18 cellular contexts compared by ENCODE assay signal in genomic region chr5:3155029-3155428, GRCh38.
DNase-seq lines count a peak whose midpoint lies in the region; ATAC-seq, FAIRE-seq and TF ChIP-seq lines count a peak whose summit lies in the region.
"Had no signal": no experiment of that assay in that cellular context is flagged by ENCODE, and none has a peak within 500 bp of the region (broad histone marks: within the 10 kb centered on the region; RNA-seq: fewer than 3 reads in every experiment).

No MANE protein-coding gene starts in this region.

- H3K27me3 Mint-ChIP-seq in activated CD4-positive, alpha-beta T cell treated with anti-CD3 and anti-CD28 coated beads, Interleukin-2, amount 10 ng/mL, durations not matched to agents 24 days and 14 days: no peaks in the 10 kb centered on the region
- peaks cover 6% of the 10 kb centered on the region for H3K27me3 Mint-ChIP-seq in astrocyte (ENCODE audit: low read depth, unreplicated experiment)

- no peaks in the 10 kb centered on the region for H3K36me3 Mint-ChIP-seq in activated CD4-positive, alpha-beta T cell treated with anti-CD3 and anti-CD28 coated beads, Interleukin-2, amount 10 ng/mL, durations not matched to agents 24 days and 14 days (ENCODE audit: low read depth)
- no peaks in the 10 kb centered on the region for H3K36me3 Mint-ChIP-seq in astrocyte (ENCODE audit: low read depth, unreplicated experiment)
- H3K36me3 Mint-ChIP-seq: CD14-positive monocyte; CD8-positive, alpha-beta T cell had no signal

- in situ Hi-C loops in HepG2 (cut with HindIII; ENCODE audit: extremely low pct_ligation_motif_present, low pct_unique_long_range_greater_than_20kb): no loop called here

- TF ChIP-seq CTCF in astrocyte (IDR thresholded peaks at IDR 0.05; ENCODE audit: insufficient read depth, low read depth, low read length): no peak
- no peak for TF ChIP-seq CTCF in HepG2 (CRISPR knock-in tag; IDR thresholded peaks at IDR 0.05)

- no peak overlapping the region for H3K4me3 ChIP-seq in astrocyte (ENCODE audit: insufficient read depth, low read depth, low read length)
- no peak overlapping the region for H3K4me3 ChIP-seq in HepG2 (replicated peaks in 1 of 3; ENCODE audit: insufficient read depth in 1 of 3, low read depth in 2 of 3, low read length in 3 of 3)

- H3K9ac ChIP-seq in astrocyte (ENCODE audit: low read length): no peak overlapping the region
- no peak overlapping the region for H3K9ac ChIP-seq in HepG2 (ENCODE audit: insufficient read depth, low read depth, low read length)

- intact Hi-C loops in activated CD4-positive, alpha-beta T cell treated with anti-CD3 and anti-CD28 coated beads, Interleukin-2, amount 10 ng/mL, durations not matched to agents 24 days and 14 days (cut with micrococcal nuclease): no loop called here
- intact Hi-C loops in HepG2 (cut with micrococcal nuclease; ENCODE audit: unreplicated experiment): no loop called here

- no TSS peak for BruUV-seq in HepG2 (replicated peaks; lab: Mats Ljungman, UMichigan)

- H3K4me3 Mint-ChIP-seq in activated CD4-positive, alpha-beta T cell treated with anti-CD3 and anti-CD28 coated beads, Interleukin-2, amount 10 ng/mL, durations not matched to agents 24 days and 14 days: no peak overlapping the region
- no peak overlapping the region for H3K4me3 Mint-ChIP-seq in astrocyte (ENCODE audit: unreplicated experiment)
- H3K4me3 Mint-ChIP-seq: CD8-positive, alpha-beta T cell had no signal

- H3K36me3 ChIP-seq in astrocyte (ENCODE audit: insufficient read depth, low read length): no peaks in the 10 kb centered on the region
- H3K36me3 ChIP-seq in HepG2 (replicated peaks in 1 of 2; ENCODE audit: control insufficient read depth in 1 of 2, insufficient read depth in 2 of 2, low read length in 2 of 2): no peaks in the 10 kb centered on the region

- TF ChIP-seq EP300 in HepG2 (IDR thresholded peaks at IDR 0.05; ENCODE audit: low read depth in 2 of 2, low read length in 2 of 2): no peak
- TF ChIP-seq EP300 in HepG2 (CRISPR knock-in tag; IDR thresholded peaks at IDR 0.05; ENCODE audit: borderline replicate concordance): no peak

- no peaks in the 10 kb centered on the region for H3K79me2 ChIP-seq in astrocyte (ENCODE audit: insufficient read depth, low read length)
- H3K79me2 ChIP-seq in HepG2 (ENCODE audit: insufficient read depth, low read length): no peaks in the 10 kb centered on the region

- no peak for ATAC-seq in HepG2
- ATAC-seq: CD8-positive, alpha-beta T cell had no signal

- WGBS in HepG2 (ENCODE audit: low lambda C conversion rate): 16% methylated on average over 9 of the region's 10 CpGs

- FAIRE-seq in astrocyte (lab: Jason Lieb, UNC) (no peak), HepG2 (lab: Jason Lieb, UNC) (no peak)
- FAIRE-seq: D721Med, H54 had no signal

- H3K9me3 Mint-ChIP-seq in activated CD4-positive, alpha-beta T cell treated with anti-CD3 and anti-CD28 coated beads, Interleukin-2, amount 10 ng/mL, durations not matched to agents 24 days and 14 days: peaks cover under 1% of the 10 kb centered on the region
- no peaks in the 10 kb centered on the region for H3K9me3 Mint-ChIP-seq in astrocyte (ENCODE audit: unreplicated experiment)

- no peaks in the 10 kb centered on the region for H3K4me1 Mint-ChIP-seq in activated CD4-positive, alpha-beta T cell treated with anti-CD3 and anti-CD28 coated beads, Interleukin-2, amount 10 ng/mL, durations not matched to agents 24 days and 14 days
- H3K4me1 Mint-ChIP-seq in astrocyte (ENCODE audit: low read depth, unreplicated experiment): peaks cover 28% of the 10 kb centered on the region
- H3K4me1 Mint-ChIP-seq: CD14-positive monocyte had no signal

- H3K27ac ChIP-seq in astrocyte (ENCODE audit: low read depth, low read length) (no peak overlapping the region), HepG2 (ENCODE audit: extremely low read length, insufficient read depth, low read length) (no peak overlapping the region)
- H3K27ac ChIP-seq: 22Rv1 had no signal

- POLR2A ChIA-PET in HepG2 (lab: Yijun Ruan, JAX): no interaction called here

- H4K20me1 ChIP-seq in astrocyte (ENCODE audit: insufficient read depth, low read length) (no peaks in the 10 kb centered on the region), HepG2 (ENCODE audit: insufficient read depth, low read length) (no peaks in the 10 kb centered on the region)

- TF ChIP-seq RAD21 in HepG2 (CRISPR knock-in tag; IDR thresholded peaks at IDR 0.05): no peak

- peak overlapping the region; percentile 34 for H2AFZ ChIP-seq in astrocyte (ENCODE audit: low read depth, low read length)
- H2AFZ ChIP-seq in HepG2 (ENCODE audit: low read length): no peak overlapping the region

- peaks cover 3% of the 10 kb centered on the region for H3K9me3 ChIP-seq in astrocyte (ENCODE audit: insufficient read depth, low read depth, low read length)
- no peaks in the 10 kb centered on the region for H3K9me3 ChIP-seq in HepG2 (ENCODE audit: low read length)

- TF ChIP-seq POLR2A in HepG2 (IDR thresholded peaks at IDR 0.05; ENCODE audit: insufficient read depth in 1 of 2, low read depth in 2 of 2, low read length in 2 of 2): no peak

- DNase-seq in activated CD4-positive, alpha-beta T cell treated with anti-CD3 and anti-CD28 coated beads, Interleukin-2, amount 10 ng/mL, durations not matched to agents 24 days and 14 days: peak; percentile 18
- no peak for DNase-seq in activated CD4-positive, alpha-beta T cell treated with anti-CD3 and anti-CD28 coated beads for 48 hours
- DNase-seq in astrocyte (ENCODE audit: low read depth): no peak
- DNase-seq in left kidney (ENCODE audit: low read depth, low spot score): peak; percentile 11
- no peak for DNase-seq in HepG2 (ENCODE audit: low spot score)
- DNase-seq in activated CD8-positive, alpha-beta memory T cell treated with anti-CD3 and anti-CD28 coated beads, Interleukin-2, amount 50 U/mL, for 4 hours: no peak
- DNase-seq in NCI-H2081 treated with DMSO at 0.1 percent for 48 hours (lab: John Stamatoyannopoulos, UW): no peak
- no peak for DNase-seq in NCI-H1048 (lab: John Stamatoyannopoulos, UW)
- DNase-seq: CD8-positive, alpha-beta T cell; COR-L47; DMS153; DND-41; GF-D8; IMR-90 had no signal

- CTCF ChIA-PET in HepG2 (lab: Yijun Ruan, JAX; ENCODE audit: low intra/inter-chr PET ratio, low total read pairs): no interaction called here

- H3K4me1 ChIP-seq in astrocyte (ENCODE audit: insufficient read depth, low read length) (no peaks in the 10 kb centered on the region), HepG2 (ENCODE audit: insufficient read depth, low read length) (no peaks in the 10 kb centered on the region)

- H3K4me2 ChIP-seq in astrocyte (ENCODE audit: low read length): no peak overlapping the region
- H3K4me2 ChIP-seq in HepG2 (ENCODE audit: low read depth, low read length): no peak overlapping the region

- H3K27me3 ChIP-seq in astrocyte (ENCODE audit: insufficient read depth, low read length): no peaks in the 10 kb centered on the region
- H3K27me3 ChIP-seq in HepG2 (ENCODE audit: control insufficient read depth in 1 of 2, insufficient read depth in 2 of 2, low read length in 2 of 2): peaks cover 0 to 7% of the 10 kb centered on the region in 2 experiments; a peak in 1 of 5 replicates

- H3K27ac Mint-ChIP-seq in activated CD4-positive, alpha-beta T cell treated with anti-CD3 and anti-CD28 coated beads, Interleukin-2, amount 10 ng/mL, durations not matched to agents 24 days and 14 days: no peak overlapping the region
- peak overlapping the region; percentile 36 for H3K27ac Mint-ChIP-seq in astrocyte (ENCODE audit: unreplicated experiment)
- H3K27ac Mint-ChIP-seq: CD14-positive monocyte; CD8-positive, alpha-beta T cell had no signal

TF ChIP-seq in HepG2, 621 proteins besides CTCF, POLR2A, EP300 and RAD21:
- TF ChIP-seq ZNF10 (CRISPR knock-in tag; IDR thresholded peaks at IDR 0.05; ENCODE audit: borderline replicate concordance, low read depth) (no peak), ZFAT (CRISPR knock-in tag; conservative IDR thresholded peaks at IDR 0.05) (no peak), CREM (IDR thresholded peaks at IDR 0.05) (no peak), CREM (CRISPR knock-in tag; IDR thresholded peaks at IDR 0.05) (no peak), DBP (CRISPR knock-in tag; IDR thresholded peaks at IDR 0.05; ENCODE audit: not compliant biosample characterization) (no peak), HOXA9 (CRISPR knock-in tag; IDR thresholded peaks at IDR 0.05; ENCODE audit: borderline replicate concordance) (no peak), ARID2 (CRISPR knock-in tag; IDR thresholded peaks at IDR 0.05; ENCODE audit: borderline replicate concordance) (no peak)

Comparison
In these comparisons a context has a peak if more than half of its experiments do, and no peak if none do; other contexts are left out.
1. DNase-seq: peak in activated CD4-positive, alpha-beta T cell treated with anti-CD3 and anti-CD28 coated beads, Interleukin-2, amount 10 ng/mL, durations not matched to agents 24 days and 14 days (single experiment) and left kidney (single experiment); none in activated CD4-positive, alpha-beta T cell treated with anti-CD3 and anti-CD28 coated beads for 48 hours (single experiment), astrocyte (single experiment), HepG2 (single experiment), activated CD8-positive, alpha-beta memory T cell treated with anti-CD3 and anti-CD28 coated beads, Interleukin-2, amount 50 U/mL, for 4 hours (single experiment), NCI-H2081 treated with DMSO at 0.1 percent for 48 hours (single experiment) and NCI-H1048 (single experiment).